Comparison of ENCODE assay signal across 17 cellular contexts in the genomic region with DNA sequence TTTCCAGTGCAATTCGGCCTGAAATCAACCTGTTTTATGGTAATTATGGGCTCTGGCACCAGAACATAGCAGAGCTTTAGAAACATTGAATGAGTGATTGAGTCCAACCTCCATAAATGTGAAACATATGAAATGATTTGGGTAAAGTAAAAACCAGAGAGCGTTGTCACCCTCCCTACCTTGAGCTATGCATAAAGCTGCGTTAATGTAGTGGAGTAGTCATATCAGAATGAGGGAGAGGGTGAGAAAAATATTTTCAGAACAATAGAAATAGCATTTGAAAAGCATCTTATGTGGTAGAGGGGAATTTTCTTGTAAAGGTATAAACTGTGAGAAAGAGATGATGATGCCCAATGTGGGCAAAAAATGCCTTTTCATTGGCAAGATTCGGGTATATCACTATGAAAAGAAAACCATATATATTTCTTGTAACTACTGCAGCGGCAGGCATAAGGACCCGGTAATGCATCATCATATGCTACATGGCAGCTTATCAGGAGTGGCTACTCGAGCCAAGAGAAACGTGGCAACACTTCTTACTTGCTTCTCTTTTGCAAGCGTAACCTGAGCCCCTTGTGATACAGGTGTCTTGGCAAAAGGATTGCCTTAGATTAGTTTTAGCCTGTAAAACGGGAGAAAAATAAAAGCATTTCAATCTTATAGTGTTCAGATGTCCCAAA.
DNase-seq lines count a peak whose midpoint lies in the region; ATAC-seq and TF ChIP-seq lines count a peak whose summit lies in the region.
"Had no signal": no experiment of that assay in that cellular context is flagged by ENCODE, and none has a peak within 500 bp of the region (broad histone marks: within the 10 kb centered on the region; RNA-seq: fewer than 3 reads in every experiment).

No MANE protein-coding gene starts in this region.

- H2BK120ac ChIP-seq in trophoblast cell (ENCODE audit: insufficient read depth, low read length, poor library complexity) = no peak overlapping the region

- no CpG with 5 or more reads among the region's 10 CpGs for WGBS in trophoblast cell (ENCODE audit: extremely low coverage, insufficient coverage, insufficient read length)
- WGBS in sigmoid colon, 2 donors = 87 to 90% methylated on average over 10 of the region's 10 CpGs

- DNase-seq in NCI-H2196 (lab: John Stamatoyannopoulos, UW; ENCODE audit: unreplicated experiment) = peak; percentile 32
- no peak for DNase-seq in NCI-H2196 treated with DMSO at 0.1 percent for 48 hours (lab: John Stamatoyannopoulos, UW; ENCODE audit: unreplicated experiment)
- DNase-seq in NCI-H128 (lab: John Stamatoyannopoulos, UW; ENCODE audit: unreplicated experiment) = peak; percentile 43
- DNase-seq in NCI-H524 treated with DMSO at 0.1 percent for 48 hours (lab: John Stamatoyannopoulos, UW) = peak; percentile 42
- no peak for DNase-seq in trophoblast cell
- no peak for DNase-seq in sigmoid colon
- DNase-seq: activated gamma-delta T cell; amniotic stem cell; C1 segment of cervical spinal cord; DND-41; left colon; stimulated activated naive CD4-positive, alpha-beta T cell had no signal

- TF ChIP-seq EP300 in sigmoid colon (IDR thresholded peaks at IDR 0.05) = no peak

- H3K9me3 ChIP-seq in trophoblast cell (ENCODE audit: insufficient read depth, low read depth, low read length) (no peaks in the 10 kb centered on the region), sigmoid colon (no peaks in the 10 kb centered on the region)
- H3K9me3 ChIP-seq: A549 had no signal

- intact Hi-C loops in sigmoid colon (cut with DNase I) = no loop called here

- peak overlapping the region; percentile 30 for H3K4me2 ChIP-seq in trophoblast cell (ENCODE audit: low read length)
- H3K4me2 ChIP-seq: A549 had no signal

- no peak overlapping the region for H2BK12ac ChIP-seq in trophoblast cell (ENCODE audit: low read length)

- H3K79me2 ChIP-seq in trophoblast cell (ENCODE audit: control insufficient read depth, insufficient read depth, low read length, poor library complexity) = no peaks in the 10 kb centered on the region

- H4K91ac ChIP-seq in trophoblast cell (ENCODE audit: low read depth, low read length) = no peak overlapping the region

- no peak overlapping the region for H3K18ac ChIP-seq in trophoblast cell (ENCODE audit: low read length)

- H3K4me1 ChIP-seq in trophoblast cell (ENCODE audit: control insufficient read depth in 1 of 2, insufficient read depth in 2 of 2, low read length in 2 of 2) (no peaks in the 10 kb centered on the region), sigmoid colon (no peaks in the 10 kb centered on the region)

- H3K36me3 ChIP-seq in trophoblast cell (ENCODE audit: control insufficient read depth in 1 of 2, insufficient read depth in 2 of 2, low read length in 2 of 2) = no peaks in the 10 kb centered on the region
- no peaks in the 10 kb centered on the region for H3K36me3 ChIP-seq in sigmoid colon

- no peaks in the 10 kb centered on the region for H3K79me1 ChIP-seq in trophoblast cell (ENCODE audit: low read length)

- H2AFZ ChIP-seq in trophoblast cell (ENCODE audit: insufficient read depth, low read length, poor library complexity) = no peak overlapping the region

- no peak overlapping the region for H3K9ac ChIP-seq in trophoblast cell (ENCODE audit: low read length)

- no peak overlapping the region for H3K27ac ChIP-seq in trophoblast cell (ENCODE audit: low read depth, low read length)
- no peak overlapping the region for H3K27ac ChIP-seq in sigmoid colon
- H3K27ac ChIP-seq: A549 had no signal

- H3K23ac ChIP-seq in trophoblast cell (ENCODE audit: low read length) = no peak overlapping the region

- no peaks in the 10 kb centered on the region for H3K27me3 ChIP-seq in trophoblast cell (ENCODE audit: insufficient read depth, low read length)
- H3K27me3 ChIP-seq in sigmoid colon = no peaks in the 10 kb centered on the region

- no peak overlapping the region for H3K4me3 ChIP-seq in trophoblast cell (ENCODE audit: low read depth, low read length)
- H3K4me3 ChIP-seq in sigmoid colon = no peak overlapping the region
- H3K4me3 ChIP-seq: A549 had no signal

- no peak overlapping the region for H4K12ac ChIP-seq in trophoblast cell (ENCODE audit: low read depth, low read length)

- no peak for TF ChIP-seq CTCF in sigmoid colon (IDR thresholded peaks at IDR 0.05)

- no peak overlapping the region for H3K4ac ChIP-seq in trophoblast cell (ENCODE audit: low read depth, low read length)

- H4K8ac ChIP-seq in trophoblast cell (ENCODE audit: low read depth, low read length) = no peak overlapping the region

- TF ChIP-seq POLR2A in sigmoid colon (IDR thresholded peaks at IDR 0.05) = no peak

- H2BK5ac ChIP-seq in trophoblast cell (ENCODE audit: low read depth, low read length, poor library complexity) = no peak overlapping the region

- H3K14ac ChIP-seq in trophoblast cell (ENCODE audit: low read length) = no peak overlapping the region

- H2AK5ac ChIP-seq in trophoblast cell (ENCODE audit: low read length) = no peak overlapping the region

- ATAC-seq in GM18873 (IDR thresholded peaks at IDR 0.05; ENCODE audit: low FRiP score, unreplicated experiment) = no peak
- ATAC-seq in HG03045 (IDR thresholded peaks at IDR 0.05; ENCODE audit: unreplicated experiment) = no peak
- ATAC-seq: A549; activated CD4-positive, CD25-positive, alpha-beta regulatory T cell treated with anti-CD3 and anti-CD28 coated beads, Interleukin-2, amount 50 U/mL, for 24 hours; HCT116; left colon had no signal

Comparison
In these comparisons a context has a peak if more than half of its experiments do, and no peak if none do; other contexts are left out.
1. DNase-seq: peak in NCI-H2196 (single experiment), NCI-H128 (single experiment) and NCI-H524 treated with DMSO at 0.1 percent for 48 hours (single experiment); none in NCI-H2196 treated with DMSO at 0.1 percent for 48 hours (single experiment), trophoblast cell (0 of 2) and sigmoid colon (single experiment).